Comparison of ENCODE assay signal across 8 cellular contexts in the genomic region with DNA sequence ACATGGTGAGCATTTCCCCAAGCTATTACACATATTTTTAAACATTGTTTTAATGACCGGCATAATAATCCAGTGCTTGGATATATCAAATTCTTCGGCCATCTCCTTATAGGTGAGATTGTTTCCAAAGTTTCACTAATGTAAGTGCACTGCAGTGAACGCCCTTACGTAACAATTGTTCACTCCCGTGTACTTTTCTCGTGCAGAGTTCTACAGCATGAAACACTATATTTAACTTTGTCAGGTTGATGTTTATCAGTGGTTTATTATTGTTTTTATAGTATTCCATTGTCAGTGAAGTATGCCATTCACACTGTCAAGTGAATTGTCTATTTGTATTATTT. TPM values are rescaled to one million over a fixed set of nuclear protein-coding genes. Genes with fewer than 3 reads are reported as not detected.
DNase-seq lines count a peak whose midpoint lies in the region; ATAC-seq and TF ChIP-seq lines count a peak whose summit lies in the region.

No MANE protein-coding gene starts in this region.

- H3K4me3 ChIP-seq in right atrium auricular region (peak overlapping the region; percentile 54 to 68), body of pancreas (no peak overlapping the region), mesodermal cell (ENCODE audit: extremely low read depth, insufficient read depth, low read length, poor library complexity, severe bottlenecking) (peak overlapping the region; percentile 62), uterus (peak overlapping the region; percentile 56 to 67)

- no peak for TF ChIP-seq CTCF in right atrium auricular region (IDR thresholded peaks at IDR 0.05)
- no peak for TF ChIP-seq CTCF in body of pancreas (IDR thresholded peaks at IDR 0.05)
- TF ChIP-seq CTCF in uterus (IDR thresholded peaks at IDR 0.05): no peak

- intact Hi-C loops in Right ventricle myocardium inferior (cut with DNase I): no loop called here
- intact Hi-C loops in body of pancreas (cut with DNase I): no loop called here
- intact Hi-C loops in uterus (cut with DNase I; ENCODE audit: low total_unique reads): no loop called here

- 7 to 14% methylated on average over 6 of the region's 6 CpGs for WGBS in body of pancreas, 2 donors
- WGBS in mesodermal cell (ENCODE audit: insufficient coverage in 2 of 2), 2 experiments: 79% methylated on average over 4 of the region's 6 CpGs; no CpG with 5 or more reads in 1 of the 2 experiments

- no peaks in the 10 kb centered on the region for H3K9me3 ChIP-seq in right atrium auricular region
- H3K9me3 ChIP-seq in body of pancreas: no peaks in the 10 kb centered on the region
- no peaks in the 10 kb centered on the region for H3K9me3 ChIP-seq in mesodermal cell (ENCODE audit: control insufficient read depth, low read length)
- H3K9me3 ChIP-seq in uterus: no peaks in the 10 kb centered on the region

- H3K27me3 ChIP-seq in right atrium auricular region (no peaks in the 10 kb centered on the region), body of pancreas (no peaks in the 10 kb centered on the region), uterus (no peaks in the 10 kb centered on the region)

- TF ChIP-seq POLR2A in body of pancreas (IDR thresholded peaks at IDR 0.05) (no peak), uterus (IDR thresholded peaks at IDR 0.05) (no peak)

- ATAC-seq in Right ventricle myocardium inferior (no peak), body of pancreas (no peak), GM18519 (IDR thresholded peaks at IDR 0.05; ENCODE audit: low FRiP score, unreplicated experiment) (no peak), GM21515 (IDR thresholded peaks at IDR 0.05; ENCODE audit: unreplicated experiment) (no peak)

- H3K4me1 ChIP-seq in right atrium auricular region (peaks cover 0 to 37% of the 10 kb centered on the region in 2 donors), body of pancreas (peaks cover 47% of the 10 kb centered on the region), mesodermal cell (ENCODE audit: control insufficient read depth, insufficient read depth, low read length, poor library complexity, severe bottlenecking) (peaks cover 39% of the 10 kb centered on the region), uterus (peaks cover 0 to 4% of the 10 kb centered on the region in 2 donors)

- peaks cover 12% of the 10 kb centered on the region for H3K36me3 ChIP-seq in right atrium auricular region
- peaks cover 0 to 9% of the 10 kb centered on the region in 2 donors for H3K36me3 ChIP-seq in body of pancreas (replicated peaks in 1 of 2; ENCODE audit: insufficient read depth in 1 of 2, low read depth in 2 of 2)
- peaks cover 27% of the 10 kb centered on the region for H3K36me3 ChIP-seq in mesodermal cell (ENCODE audit: control insufficient read depth, insufficient read depth, low read length)
- no peaks in the 10 kb centered on the region for H3K36me3 ChIP-seq in uterus

- H3K27ac ChIP-seq in right atrium auricular region (peak overlapping the region; percentile 97), body of pancreas (peak overlapping the region; percentile 95 to 100 (median 98)), mesodermal cell (ENCODE audit: low read depth, low read length, severe bottlenecking) (peak overlapping the region; percentile 49), uterus (peak overlapping the region; percentile 95)

- no peak for DNase-seq in right atrium auricular region (ENCODE audit: low spot score)
- no peak for DNase-seq in Right ventricle myocardium inferior (ENCODE audit: missing footprints)
- no peak for DNase-seq in body of pancreas
- DNase-seq in uterus: no peak
- no peak for DNase-seq in DMS 273 (lab: John Stamatoyannopoulos, UW; ENCODE audit: unreplicated experiment)

RNA-seq across cellular contexts. Expression of a gene that starts 3.4 kb away (rescaled TPM):
- total RNA-seq in right atrium auricular region (10 to 100 TPM; 14.9 TPM), Right ventricle myocardium inferior (20.6 TPM), body of pancreas (1 to 10 TPM; 1.6 to 6.2 TPM), uterus (10 to 100 TPM in 3 of 4 donors, 1 to 10 TPM in 1; 5.9 to 24.5 (median 17.6) TPM)
- polyA plus RNA-seq in mesodermal cell (2013, experiment 1 of 2): 12.4 TPM
- polyA plus RNA-seq in mesodermal cell (2013, experiment 2 of 2): 13.4 TPM

RNA-seq across cellular contexts. Expression of a gene that starts 7.9 kb away (rescaled TPM):
- total RNA-seq in right atrium auricular region: 10 to 100 TPM; 16.1 to 19.1 TPM
- total RNA-seq in Right ventricle myocardium inferior: 6.5 TPM
- 10 to 100 TPM in 1 of 2 donors, 1 to 10 TPM in 1; 6.5 to 16.2 TPM for total RNA-seq in body of pancreas
- polyA plus RNA-seq in mesodermal cell (2013, experiment 1 of 2): 30.1 TPM
- 29.2 TPM for polyA plus RNA-seq in mesodermal cell (2013, experiment 2 of 2)
- 10 to 100 TPM; 28.9 to 37.0 (median 32.3) TPM for total RNA-seq in uterus

Comparison
In these comparisons a context has a peak if more than half of its experiments do, and no peak if none do; other contexts are left out.
1. H3K4me3 ChIP-seq: peak in right atrium auricular region (2 of 2), mesodermal cell (single experiment) and uterus (2 of 2); none in body of pancreas (0 of 2).
2. Peak in every context shown above with its lines, with median percentiles within 50 percentile points of each other: H3K27ac ChIP-seq.